In the genomic region with DNA sequence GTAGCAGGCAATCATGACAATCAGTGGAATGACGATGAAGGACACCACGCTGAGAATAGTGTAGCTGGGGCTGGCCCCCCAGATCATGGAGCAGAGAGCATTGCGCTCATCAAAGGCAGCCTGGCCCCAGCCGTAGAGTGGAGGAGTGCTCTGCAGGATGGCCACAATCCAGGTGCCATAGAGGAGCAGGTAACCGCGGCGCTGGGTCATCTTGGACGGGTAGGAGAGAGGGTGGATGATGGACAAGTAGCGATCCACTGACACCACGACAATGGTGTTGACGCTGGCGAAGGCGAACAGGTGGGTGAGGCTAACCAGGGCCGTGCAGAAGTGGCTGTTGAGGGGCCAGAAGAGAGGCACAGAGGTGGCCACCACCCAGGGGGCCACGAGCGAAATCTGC, we compare ENCODE assay signal across 21 cellular contexts. TPM values are rescaled to one million over a fixed set of nuclear protein-coding genes. Genes with fewer than 3 reads are reported as not detected.
DNase-seq lines count a peak whose midpoint lies in the region; ATAC-seq, FAIRE-seq and TF ChIP-seq lines count a peak whose summit lies in the region.
"Had no signal": no experiment of that assay in that cellular context is flagged by ENCODE, and none has a peak within 500 bp of the region (broad histone marks: within the 10 kb centered on the region; RNA-seq: fewer than 3 reads in every experiment).

No MANE protein-coding gene starts in this region.

- no peak overlapping the region for H2AK5ac ChIP-seq in H1 (ENCODE audit: low read depth, low read length)

- H3K27me3 ChIP-seq in H1 (replicated peaks in 1 of 4; ENCODE audit: control insufficient read depth in 3 of 4, extremely low read depth in 1 of 4, insufficient read depth in 3 of 4, low read length in 3 of 4) (peaks cover 48 to 68% (median 63%) of the 10 kb centered on the region in 4 experiments), neuron (ENCODE audit: insufficient read depth, low read length) (peaks cover 61% of the 10 kb centered on the region), adrenal gland (peaks cover 48% of the 10 kb centered on the region)

- H3K4me1 Mint-ChIP-seq in activated CD4-positive, alpha-beta T cell treated with anti-CD3 and anti-CD28 coated beads, Interleukin-2, amount 10 ng/mL, durations not matched to agents 24 days and 14 days: peaks cover 11% of the 10 kb centered on the region

- POLR2A ChIA-PET in H1 (lab: Charles Lee; ENCODE audit: partially characterized antibody): no interaction called here

- H3K36me3 Mint-ChIP-seq in activated CD4-positive, alpha-beta T cell treated with anti-CD3 and anti-CD28 coated beads, Interleukin-2, amount 10 ng/mL, durations not matched to agents 24 days and 14 days (ENCODE audit: low read depth): no peaks in the 10 kb centered on the region

- no peak overlapping the region for H2BK5ac ChIP-seq in H1 (ENCODE audit: low read depth, low read length)

- no peak overlapping the region for H3K4ac ChIP-seq in H1 (replicated peaks; ENCODE audit: insufficient read length, low read depth, low read length)

- peak overlapping the region; percentile 32 to 62 (median 40); a peak in 6 of 8 replicates for H3K4me3 ChIP-seq in H1 (ENCODE audit: extremely low read depth in 1 of 4, insufficient read depth in 2 of 4, low read depth in 3 of 4, low read length in 4 of 4)
- peak overlapping the region; percentile 47 for H3K4me3 ChIP-seq in neuron (ENCODE audit: low read length)
- no peak overlapping the region for H3K4me3 ChIP-seq in adrenal gland

- no peak for TF ChIP-seq EP300 in H1 (IDR thresholded peaks at IDR 0.05; ENCODE audit: borderline replicate concordance in 1 of 2, low read depth in 2 of 2, low read length in 2 of 2)

- no peak for FAIRE-seq in H1 (lab: Jason Lieb, UNC)

- peak overlapping the region; percentile 93 for H3K4me2 ChIP-seq in H1 (ENCODE audit: insufficient read depth in 1 of 2, low read depth in 2 of 2, low read length in 2 of 2)

- H3K27ac Mint-ChIP-seq in activated CD4-positive, alpha-beta T cell treated with anti-CD3 and anti-CD28 coated beads, Interleukin-2, amount 10 ng/mL, durations not matched to agents 24 days and 14 days: peak overlapping the region; percentile 41
- H3K27ac Mint-ChIP-seq: activated B cell treated with CpG ODN at 0.5 μM for 24 hours had no signal

- no peak overlapping the region for H4K5ac ChIP-seq in H1 (ENCODE audit: insufficient read length, low read depth, low read length)

- H4K20me1 ChIP-seq in H1 (replicated peaks in 1 of 2; ENCODE audit: control insufficient read depth in 1 of 2, insufficient read depth in 2 of 2, low read length in 2 of 2): peaks cover 0 to 7% of the 10 kb centered on the region in 2 experiments

- H3K27ac ChIP-seq in H1 (ENCODE audit: low read depth, low read length) (no peak overlapping the region), adrenal gland (no peak overlapping the region)
- H3K27ac ChIP-seq: upper lobe of left lung had no signal

- no peak overlapping the region for H4K8ac ChIP-seq in H1 (ENCODE audit: extremely low read depth, insufficient read depth, low read length)

- H2BK15ac ChIP-seq in H1 (ENCODE audit: low read length): no peak overlapping the region

- CTCF ChIA-PET in H1 (lab: Charles Lee; ENCODE audit: partially characterized antibody): no interaction called here

- H3K56ac ChIP-seq in H1 (replicated peaks; ENCODE audit: insufficient read length, low read depth, low read length): no peak overlapping the region

- H2AFZ ChIP-seq in H1 (ENCODE audit: low read length) (no peak overlapping the region), neuron (ENCODE audit: low read depth, low read length) (peak overlapping the region; percentile 24)

- TF ChIP-seq CTCF in H1 (IDR thresholded peaks at IDR 0.05; ENCODE audit: control extremely low read depth in 1 of 3, insufficient read depth in 1 of 3, low read depth in 1 of 3, low read length in 3 of 3): no peak
- no peak for TF ChIP-seq CTCF in adrenal gland (IDR thresholded peaks at IDR 0.05)

- ATAC-seq in HG03354 (IDR thresholded peaks at IDR 0.05; ENCODE audit: poor library complexity, severe bottlenecking, unreplicated experiment) (peak; percentile 6), HG03520 (IDR thresholded peaks at IDR 0.05; ENCODE audit: unreplicated experiment) (no peak), HG02610 (IDR thresholded peaks at IDR 0.05; ENCODE audit: unreplicated experiment) (no peak)

- no peak overlapping the region for H4K91ac ChIP-seq in H1 (replicated peaks; ENCODE audit: insufficient read length, low read length)

- no peak overlapping the region for H2BK120ac ChIP-seq in H1 (replicated peaks; ENCODE audit: low read depth, low read length)

- no peak overlapping the region for H3K18ac ChIP-seq in H1 (ENCODE audit: extremely low read depth, low read length)

- H2BK12ac ChIP-seq in H1 (ENCODE audit: low read depth, low read length): no peak overlapping the region

- intact Hi-C loops in activated CD4-positive, alpha-beta T cell treated with anti-CD3 and anti-CD28 coated beads, Interleukin-2, amount 10 ng/mL, durations not matched to agents 24 days and 14 days (cut with micrococcal nuclease): loop anchor here (5.0 kb wide), 2 partner anchors 69 to 444 kb away; no protein-coding TSS in a partner anchor
- intact Hi-C loops in adrenal gland (cut with DNase I): no loop called here

- no peak overlapping the region for H3K14ac ChIP-seq in H1 (ENCODE audit: insufficient read length)

- peaks cover 8% of the 10 kb centered on the region; the same call in 1 of the 2 replicates for H3K23me2 ChIP-seq in H1 (ENCODE audit: low read depth, low read length)

- no peak for TF ChIP-seq RAD21 in H1 (IDR thresholded peaks at IDR 0.05 in 1 of 2, conservative IDR thresholded peaks at IDR 0.05 in 1 of 2; ENCODE audit: low read depth in 2 of 2, low read length in 2 of 2)

- H3K9ac ChIP-seq in H1 (replicated peaks in 1 of 4; ENCODE audit: extremely low read depth in 1 of 4, low read depth in 3 of 4, low read length in 3 of 4): no peak overlapping the region

- peaks cover 0 to 2% (median 0%) of the 10 kb centered on the region in 4 experiments; a peak in 1 of 8 replicates for H3K36me3 ChIP-seq in H1 (ENCODE audit: control insufficient read depth in 2 of 4, insufficient read depth in 4 of 4, low read length in 3 of 4)
- no peaks in the 10 kb centered on the region for H3K36me3 ChIP-seq in neuron (ENCODE audit: insufficient read depth, low read length)
- H3K36me3 ChIP-seq in adrenal gland (replicated peaks in 1 of 2): no peaks in the 10 kb centered on the region
- H3K36me3 ChIP-seq: upper lobe of left lung had no signal

- WGBS in H1 (ENCODE audit: extremely low coverage in 1 of 2, insufficient coverage in 1 of 2, insufficient read length in 1 of 2, insufficient replicate concordance in 2 of 2, low coverage in 1 of 2, low lambda C conversion rate in 2 of 2, missing lambda C conversion rate in 1 of 2), 2 experiments: 20% methylated on average over 11 of the region's 16 CpGs; no CpG with 5 or more reads in 1 of the 2 experiments
- WGBS in adrenal gland, 4 donors: 9 to 48% (median 38%) methylated on average over 16 of the region's 16 CpGs; no CpG with 5 or more reads in 1 of the 4 donors

- no peak overlapping the region for H3K23ac ChIP-seq in H1 (ENCODE audit: insufficient read length)

- H3K79me2 ChIP-seq in H1 (ENCODE audit: control insufficient read depth in 1 of 2, insufficient read depth in 2 of 2, low read length in 2 of 2): no peaks in the 10 kb centered on the region

- peaks cover 66% of the 10 kb centered on the region for H3K27me3 Mint-ChIP-seq in activated CD4-positive, alpha-beta T cell treated with anti-CD3 and anti-CD28 coated beads, Interleukin-2, amount 10 ng/mL, durations not matched to agents 24 days and 14 days

- H2BK20ac ChIP-seq in H1 (ENCODE audit: low read length): no peak overlapping the region

- no peaks in the 10 kb centered on the region for H3K79me1 ChIP-seq in H1 (ENCODE audit: low read depth, low read length)

- H3K4me1 ChIP-seq in H1 (replicated peaks in 1 of 4; ENCODE audit: control insufficient read depth in 3 of 4, insufficient read depth in 4 of 4, low read length in 3 of 4) (peaks cover 1 to 10% (median 5%) of the 10 kb centered on the region in 4 experiments; a peak in 5 of 7 replicates), neuron (ENCODE audit: insufficient read depth, low read length) (peaks cover 4% of the 10 kb centered on the region), adrenal gland (replicated peaks in 1 of 2) (no peaks in the 10 kb centered on the region)

- no peak for DNase-seq in activated CD4-positive, alpha-beta T cell treated with anti-CD3 and anti-CD28 coated beads, Interleukin-2, amount 10 ng/mL, durations not matched to agents 24 days and 14 days
- no peak for DNase-seq in activated CD4-positive, alpha-beta T cell treated with anti-CD3 and anti-CD28 coated beads for 48 hours
- no peak for DNase-seq in H1 (ENCODE audit: low read depth in 1 of 2, low spot score in 2 of 2)
- no peak for DNase-seq in adrenal gland
- DNase-seq: activated naive CD4-positive, alpha-beta T cell; activated T-cell treated with anti-CD3 and anti-CD28 coated beads, Interleukin-2, amount 50 U/mL, for 4 hours; AML-193; foreskin melanocyte; KBM-7; mammary epithelial cell; MV-4-11; T1000; upper lobe of left lung had no signal

- no peaks in the 10 kb centered on the region for H3K9me3 Mint-ChIP-seq in activated CD4-positive, alpha-beta T cell treated with anti-CD3 and anti-CD28 coated beads, Interleukin-2, amount 10 ng/mL, durations not matched to agents 24 days and 14 days
- H3K9me3 Mint-ChIP-seq: activated B cell treated with CpG ODN at 0.5 μM for 24 hours; activated T-cell treated with anti-CD3 and anti-CD28 coated beads, Interleukin-2, amount 50 U/mL, for 4 hours had no signal

- TF ChIP-seq POLR2A in H1 (IDR thresholded peaks at IDR 0.05; ENCODE audit: control extremely low read depth in 1 of 2, low read depth in 2 of 2, low read length in 2 of 2): no peak
- no peak for TF ChIP-seq POLR2A in adrenal gland (IDR thresholded peaks at IDR 0.05)

- H3K4me3 Mint-ChIP-seq in activated CD4-positive, alpha-beta T cell treated with anti-CD3 and anti-CD28 coated beads, Interleukin-2, amount 10 ng/mL, durations not matched to agents 24 days and 14 days: no peak overlapping the region
- H3K4me3 Mint-ChIP-seq: activated B cell treated with CpG ODN at 0.5 μM for 24 hours; activated T-cell treated with anti-CD3 and anti-CD28 coated beads, Interleukin-2, amount 50 U/mL, for 4 hours had no signal

- no peaks in the 10 kb centered on the region for H3K9me3 ChIP-seq in H1 (ENCODE audit: insufficient read depth in 2 of 2, low read depth in 1 of 2, low read length in 1 of 2)
- peaks cover 2% of the 10 kb centered on the region for H3K9me3 ChIP-seq in neuron (ENCODE audit: low read length)
- H3K9me3 ChIP-seq in adrenal gland (replicated peaks in 1 of 3): no peaks in the 10 kb centered on the region

RNA-seq across cellular contexts. Expression of a gene that starts 2.8 kb away (rescaled TPM):
- total RNA-seq in activated CD4-positive, alpha-beta T cell treated with anti-CD3 and anti-CD28 coated beads, Interleukin-2, amount 10 ng/mL, durations not matched to agents 24 days and 14 days: 0.26 TPM in 1 of 2 replicates, not detected in the other
- total RNA-seq in H1 (2021; fragmentation: NEBNext Ultra II Directional; extraction: Animal tissue kit (Norgen Biotek cat#: 25700)): not detected in 2 replicates
- polyA plus RNA-seq in H1 (2011; rRNA removed) (not detected in 2 replicates), adrenal gland (not detected)
- polyA plus RNA-seq in H1 (2011; cell fraction: cytosol; rRNA removed): not detected
- not detected for polyA plus RNA-seq in H1 (2011; cell fraction: nucleus; rRNA removed)
- not detected in 4 replicates for polyA plus RNA-seq in H1 (2012, experiment 1 of 2)
- not detected for polyA plus RNA-seq in H1 (2012, experiment 2 of 2)
- polyA plus RNA-seq in H1 (2013, experiment 1 of 2): not detected
- polyA plus RNA-seq in H1 (2013, experiment 2 of 2): 0.02 TPM
- not detected in 2 replicates for polyA minus RNA-seq in H1 (2011; rRNA and poly(A)+ RNA removed)
- not detected for polyA minus RNA-seq in H1 (2011; cell fraction: cytosol; rRNA and poly(A)+ RNA removed)
- polyA minus RNA-seq in H1 (2011; cell fraction: nucleus; rRNA and poly(A)+ RNA removed): not detected
- not detected for total RNA-seq in adrenal gland
- total RNA-seq: A172; activated B cell treated with CpG ODN at 0.5 μM for 24 hours; activated T-cell treated with anti-CD3 and anti-CD28 coated beads, Interleukin-2, amount 50 U/mL, for 4 hours; mammary epithelial cell; subcutaneous adipose tissue; upper lobe of left lung had no signal
- polyA plus RNA-seq: esophagus, mammary epithelial cell had no signal

Comparison
In these comparisons a context has a peak if more than half of its experiments do, and no peak if none do; other contexts are left out.
1. H3K4me3 ChIP-seq: peak in H1 (4 of 4) and neuron (single experiment); none in adrenal gland (0 of 4).